Comparison of ENCODE assay signal across 10 cellular contexts in genomic region chr1:153527023-153527724, GRCh38. TPM values are rescaled to one million over a fixed set of nuclear protein-coding genes. Genes with fewer than 3 reads are reported as not detected.
DNase-seq lines count a peak whose midpoint lies in the region; ATAC-seq and TF ChIP-seq lines count a peak whose summit lies in the region.
"Had no signal": no experiment of that assay in that cellular context is flagged by ENCODE, and none has a peak within 500 bp of the region (broad histone marks: within the 10 kb centered on the region; RNA-seq: fewer than 3 reads in every experiment).

No MANE protein-coding gene starts in this region.

- H3K27ac ChIP-seq in WERI-Rb-1 (peak overlapping the region; percentile 86), foreskin keratinocyte (peak overlapping the region; percentile 83), suprapubic skin (peak overlapping the region; percentile 76)

- no peaks in the 10 kb centered on the region for H3K27me3 Mint-ChIP-seq in HFFc6 (ENCODE audit: insufficient read depth)

- H3K4me3 ChIP-seq in WERI-Rb-1 (ENCODE audit: low read depth, low read length) (no peak overlapping the region), suprapubic skin (no peak overlapping the region)

- H3K9me3 Mint-ChIP-seq in HFFc6, result no peaks in the 10 kb centered on the region

- peaks cover 42% of the 10 kb centered on the region for H3K4me1 Mint-ChIP-seq in HFFc6 (ENCODE audit: low read depth)

- TF ChIP-seq CTCF in HFFc6 (IDR thresholded peaks at IDR 0.05), result no peak
- TF ChIP-seq CTCF in WERI-Rb-1 (IDR thresholded peaks at IDR 0.05; ENCODE audit: low read depth, low read length), result no peak
- TF ChIP-seq CTCF in foreskin keratinocyte (conservative IDR thresholded peaks at IDR 0.05), result no peak
- TF ChIP-seq CTCF in suprapubic skin (IDR thresholded peaks at IDR 0.05), result no peak

- no peak for TF ChIP-seq EP300 in suprapubic skin (IDR thresholded peaks at IDR 0.05)

- no peak for TF ChIP-seq POLR2A in suprapubic skin (IDR thresholded peaks at IDR 0.05)

- no peaks in the 10 kb centered on the region for H3K27me3 ChIP-seq in WERI-Rb-1 (ENCODE audit: insufficient read depth, low read depth, severe bottlenecking)
- no peaks in the 10 kb centered on the region for H3K27me3 ChIP-seq in foreskin keratinocyte
- no peaks in the 10 kb centered on the region for H3K27me3 ChIP-seq in suprapubic skin

- H3K36me3 Mint-ChIP-seq in HFFc6 (ENCODE audit: low read depth), result no peaks in the 10 kb centered on the region

- H3K4me1 ChIP-seq in foreskin keratinocyte (peaks cover 28% of the 10 kb centered on the region), suprapubic skin (peaks cover 23% of the 10 kb centered on the region)

- peak; percentile 93 for ATAC-seq in foreskin keratinocyte

- H3K27ac Mint-ChIP-seq in HFFc6, result peak overlapping the region; percentile 6; the same call in 1 of the 2 replicates

- DNase-seq in HFFc6 (no peak), WERI-Rb-1 (no peak), foreskin keratinocyte (peak; percentile 93 to 98), suprapubic skin (ENCODE audit: low spot score in 2 of 2) (peak in 1 of 2 donors; percentile 57), NCI-H1436 (lab: John Stamatoyannopoulos, UW) (no peak), ureter (ENCODE audit: low spot score) (no peak), COLO668 (lab: John Stamatoyannopoulos, UW; ENCODE audit: unreplicated experiment) (no peak)
- DNase-seq: activated effector memory CD4-positive, alpha-beta T cell treated with Interleukin-2 at 50 U/mL for 16 hours had no signal

- 78% methylated on average over 9 of the region's 9 CpGs for WGBS in suprapubic skin

- H3K36me3 ChIP-seq in WERI-Rb-1, result no peaks in the 10 kb centered on the region
- no peaks in the 10 kb centered on the region for H3K36me3 ChIP-seq in suprapubic skin

- H3K4me3 Mint-ChIP-seq in HFFc6, result no peak overlapping the region

- H3K9me3 ChIP-seq in WERI-Rb-1 (ENCODE audit: severe bottlenecking) (peaks cover 2% of the 10 kb centered on the region), suprapubic skin (no peaks in the 10 kb centered on the region)

RNA-seq across cellular contexts. Expression of gene S100A6, which starts 8.6 kb away (rescaled TPM):
- total RNA-seq in HFFc6 (2021; fragmentation: NEBNext Ultra II Directional; extraction: Animal tissue kit (Norgen Biotek cat#: 25700)), result 1,000 to 10,000 TPM; 1,971 to 2,311 (median 2,129) TPM
- 3,644 and 4,242 TPM in 2 replicates for total RNA-seq in foreskin keratinocyte
- polyA plus RNA-seq in foreskin keratinocyte, result 6,268 and 7,449 TPM in 2 replicates
- total RNA-seq in suprapubic skin, result 100 to 1,000 TPM; 135 to 264 (median 241) TPM
- total RNA-seq in ureter, result 1,381 TPM

RNA-seq across cellular contexts. Expression of gene S100A5, which starts 13.6 kb away (rescaled TPM):
- total RNA-seq in HFFc6 (2021; fragmentation: NEBNext Ultra II Directional; extraction: Animal tissue kit (Norgen Biotek cat#: 25700)), result 1 to 10 TPM in 1 of 6 experiments, under 1 TPM in 5; 0.40 to 1.2 (median 0.71) TPM
- total RNA-seq in foreskin keratinocyte (0.27 TPM in 1 of 2 replicates, not detected in the other), suprapubic skin (not detected), ureter (0.86 TPM)
- 0.50 and 0.73 TPM in 2 replicates for polyA plus RNA-seq in foreskin keratinocyte
- total RNA-seq: fibroblast of villous mesenchyme, mesenteric fat pad had no signal

RNA-seq across cellular contexts. Expression of gene S100A4, which starts 18.4 kb away (rescaled TPM):
- total RNA-seq in HFFc6 (2021; fragmentation: NEBNext Ultra II Directional; extraction: Animal tissue kit (Norgen Biotek cat#: 25700)), result 100 to 1,000 TPM; 394 to 846 (median 814) TPM
- total RNA-seq in foreskin keratinocyte (12.1 and 23.7 TPM in 2 replicates), suprapubic skin (100 to 1,000 TPM in 3 of 4 donors, 10 to 100 TPM in 1; 89.3 to 229 (median 175) TPM), ureter (120 TPM)
- 22.8 and 43.2 TPM in 2 replicates for polyA plus RNA-seq in foreskin keratinocyte

RNA-seq across cellular contexts. Expression of gene S100A3, which starts 21.9 kb away (rescaled TPM):
- 1 to 10 TPM; 3.4 to 5.6 (median 5.1) TPM for total RNA-seq in HFFc6 (2021; fragmentation: NEBNext Ultra II Directional; extraction: Animal tissue kit (Norgen Biotek cat#: 25700))
- 14.3 and 18.5 TPM in 2 replicates for total RNA-seq in foreskin keratinocyte
- 21.4 and 29.0 TPM in 2 replicates for polyA plus RNA-seq in foreskin keratinocyte
- 100 to 1,000 TPM in 1 of 4 donors, 10 to 100 TPM in 2, not detected in 1; 42.6 to 342 (median 88.0) TPM for total RNA-seq in suprapubic skin
- 6.5 TPM for total RNA-seq in ureter

RNA-seq across cellular contexts. Expression of gene S100A2, which starts 38.5 kb away (rescaled TPM):
- total RNA-seq in HFFc6 (2021; fragmentation: NEBNext Ultra II Directional; extraction: Animal tissue kit (Norgen Biotek cat#: 25700)), result 10 to 100 TPM in 4 of 6 experiments, 1 to 10 TPM in 2; 7.4 to 12.5 (median 10.4) TPM
- total RNA-seq in foreskin keratinocyte (19,361 and 22,376 TPM in 2 replicates), suprapubic skin (100 to 1,000 TPM; 127 to 519 (median 267) TPM), ureter (317 TPM)
- polyA plus RNA-seq in foreskin keratinocyte, result 28,573 and 30,723 TPM in 2 replicates

Comparison
In these comparisons a context has a peak if more than half of its experiments do, and no peak if none do; other contexts are left out.
1. DNase-seq: peak in foreskin keratinocyte (2 of 2); none in HFFc6 (single experiment), WERI-Rb-1 (single experiment), NCI-H1436 (single experiment), ureter (single experiment) and COLO668 (single experiment).
2. Peak in every context shown above with its lines, with median percentiles within 50 percentile points of each other: H3K27ac ChIP-seq.